In the genomic region with DNA sequence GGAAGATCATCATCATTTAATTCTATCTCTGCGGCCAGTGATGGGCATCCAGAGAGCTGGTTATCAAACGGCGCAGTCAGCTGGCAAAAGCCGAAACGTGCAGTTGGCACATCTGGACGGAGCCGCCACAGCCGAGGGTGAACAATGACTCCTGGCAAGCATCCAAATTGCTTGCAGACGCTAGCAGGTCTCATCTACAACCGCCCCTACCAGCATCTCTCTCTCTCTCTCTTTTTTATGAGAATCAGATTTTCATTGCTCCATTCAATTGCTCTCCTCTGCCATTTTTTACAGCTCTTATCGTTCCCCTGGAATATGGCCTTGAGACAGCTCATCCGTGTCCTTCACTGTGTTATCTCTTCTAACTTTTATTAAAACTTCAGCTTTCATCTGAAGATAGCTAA, we compare ENCODE assay signal across 16 cellular contexts.
DNase-seq lines count a peak whose midpoint lies in the region; ATAC-seq and TF ChIP-seq lines count a peak whose summit lies in the region.
"Had no signal": no experiment of that assay in that cellular context is flagged by ENCODE, and none has a peak within 500 bp of the region (broad histone marks: within the 10 kb centered on the region; RNA-seq: fewer than 3 reads in every experiment).

No MANE protein-coding gene starts in this region.

- H3K27ac Mint-ChIP-seq in Calu3 (ENCODE audit: unreplicated experiment), result peak overlapping the region; percentile 53
- H3K27ac Mint-ChIP-seq: H9 had no signal

- H3K4me3 Mint-ChIP-seq in Calu3 (ENCODE audit: low read depth, unreplicated experiment), result no peak overlapping the region
- H3K4me3 Mint-ChIP-seq: CD4-positive, alpha-beta memory T cell; H9; naive B cell had no signal

- H3K27me3 Mint-ChIP-seq in Calu3 (ENCODE audit: unreplicated experiment), result no peaks in the 10 kb centered on the region
- H3K27me3 Mint-ChIP-seq: CD4-positive, alpha-beta memory T cell; naive B cell had no signal

- ATAC-seq in left cardiac atrium, result peak in 1 of 2 donors; percentile 9
- no peak for ATAC-seq in HG02938 (IDR thresholded peaks at IDR 0.05; ENCODE audit: unreplicated experiment)
- ATAC-seq: body of pancreas, right lobe of liver had no signal

- CTCF ChIA-PET in Calu3 (lab: Charles Lee), result no interaction called here

- H3K4me1 Mint-ChIP-seq in Calu3 (ENCODE audit: low read depth, unreplicated experiment), result peaks cover 34% of the 10 kb centered on the region

- TF ChIP-seq CTCF in Calu3 (IDR thresholded peaks at IDR 0.05; ENCODE audit: unreplicated experiment), result no peak

- intact Hi-C loops in Calu3 (cut with micrococcal nuclease; ENCODE audit: unreplicated experiment), result no loop called here
- intact Hi-C loops in left cardiac atrium (cut with DNase I), result no loop called here
- intact Hi-C loops in posterior vena cava (cut with DNase I), result loop anchor here in 1 of 2 donors (10.0 kb wide), 1 partner anchor 67 kb away; no protein-coding TSS in a partner anchor

- H3K36me3 Mint-ChIP-seq in Calu3 (ENCODE audit: insufficient read depth, unreplicated experiment), result peaks cover 7% of the 10 kb centered on the region

- in situ Hi-C loops in G401 (cut with HindIII; ENCODE audit: low sequenced_read_pairs), result no loop called here

- DNase-seq in Calu3 (no peak), NCI-H1436 (lab: John Stamatoyannopoulos, UW) (peak; percentile 49), NCI-H774 (lab: John Stamatoyannopoulos, UW) (peak; percentile 66), left cardiac atrium (peak; percentile 36), G401 (ENCODE audit: low spot score) (no peak), posterior vena cava (ENCODE audit: low spot score) (no peak), NCI-H526 (lab: John Stamatoyannopoulos, UW) (no peak)
- DNase-seq: activated CD4-positive, alpha-beta T cell treated with anti-CD3 and anti-CD28 coated beads, Interleukin-2, amount 50 U/mL, for 4 hours; activated effector memory CD4-positive, alpha-beta T cell treated with anti-CD3 and anti-CD28 coated beads, Interleukin-2, amount 50 U/mL, for 16 hours; body of pancreas; CD4-positive, alpha-beta memory T cell; effector CD8-positive, alpha-beta T cell; H9; naive B cell; right lobe of liver had no signal

- no peaks in the 10 kb centered on the region for H3K9me3 Mint-ChIP-seq in Calu3 (ENCODE audit: low read depth, unreplicated experiment)
- H3K9me3 Mint-ChIP-seq: CD4-positive, alpha-beta memory T cell; H9; naive B cell had no signal

- BruUV-seq in Calu3 (replicated peaks; lab: Mats Ljungman, UMichigan), result no TSS peak

Comparison
In these comparisons a context has a peak if more than half of its experiments do, and no peak if none do; other contexts are left out.
1. DNase-seq: peak in NCI-H1436 (single experiment), NCI-H774 (single experiment) and left cardiac atrium (single experiment); none in Calu3 (single experiment), G401 (single experiment), posterior vena cava (single experiment) and NCI-H526 (0 of 2).